Comparison of ENCODE assay signal across 8 cellular contexts in the genomic region with DNA sequence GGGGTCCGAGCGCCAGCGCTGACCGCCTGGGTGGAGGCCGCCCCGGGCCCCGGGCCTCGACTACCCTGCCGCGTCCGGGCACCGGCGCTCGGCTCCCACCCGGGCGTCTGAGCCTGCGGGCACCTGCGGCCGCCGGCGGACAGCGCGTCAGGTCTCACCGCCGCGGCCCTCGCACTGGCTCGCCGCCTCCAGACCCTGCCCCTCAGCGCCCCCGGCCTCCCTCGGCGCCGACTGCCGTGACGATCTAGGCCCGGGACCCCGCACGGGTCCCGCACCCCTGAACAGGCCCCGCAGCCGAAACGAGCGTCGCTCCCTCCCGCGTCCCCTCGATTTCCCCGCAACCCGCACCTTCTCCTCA. TPM values are rescaled to one million over a fixed set of nuclear protein-coding genes. Genes with fewer than 3 reads are reported as not detected.
A peak's percentile ranks its signal among the peaks of the same experiment; 100 is the strongest.
DNase-seq lines count a peak whose midpoint lies in the region; ATAC-seq, FAIRE-seq and TF ChIP-seq lines count a peak whose summit lies in the region.

No MANE protein-coding gene starts in this region.

- H3K36me3 ChIP-seq in GM06990 (ENCODE audit: control insufficient read depth, insufficient read depth, low read length): peaks cover 3% of the 10 kb centered on the region
- H3K36me3 ChIP-seq in GM12878 (ENCODE audit: control insufficient read depth in 2 of 2, insufficient read depth in 2 of 2, low read length in 1 of 2): peaks cover 3% of the 10 kb centered on the region in 2 experiments; a peak in 2 of 4 replicates
- no peaks in the 10 kb centered on the region for H3K36me3 ChIP-seq in thoracic aorta

- H3K9me3 Mint-ChIP-seq in IgD-negative memory B cell: no peaks in the 10 kb centered on the region

- TF ChIP-seq EP300 in GM12878 (IDR thresholded peaks at IDR 0.05; ENCODE audit: borderline replicate concordance in 1 of 2, control insufficient read depth in 1 of 2, low read depth in 2 of 2, low read length in 2 of 2): no peak

- RAD21 ChIA-PET in GM12878 (lab: Charles Lee; ENCODE audit: unreplicated experiment): interaction anchor here (1.0 to 1.4 kb wide), 3 partner anchors 28 to 278 kb away, joined by 3 read pairs; a partner anchor contains a TSS

- TF ChIP-seq CTCF in GM06990 (IDR thresholded peaks at IDR 0.05; ENCODE audit: insufficient read depth, low read length, poor library complexity, severe bottlenecking): no peak
- no peak for TF ChIP-seq CTCF in GM12878 (IDR thresholded peaks at IDR 0.05 in 2 of 3, conservative IDR thresholded peaks at IDR 0.05 in 1 of 3; ENCODE audit: control insufficient read depth in 2 of 3, extremely low read depth in 1 of 3, insufficient read depth in 1 of 3, low read depth in 3 of 3, low read length in 3 of 3)
- no peak for TF ChIP-seq CTCF in thoracic aorta (IDR thresholded peaks at IDR 0.05)

- SMC1A ChIA-PET in GM12878 (lab: Charles Lee; ENCODE audit: uncharacterized antibody, unreplicated experiment): interaction anchor here (1.4 to 2.0 kb wide), 2 partner anchors 11 to 13 kb away, joined by 4 to 6 read pairs; no protein-coding TSS in a partner anchor

- BruUV-seq in GM12878 (replicated peaks; lab: Mats Ljungman, UMichigan): no TSS peak

- H3K27ac ChIP-seq in GM12878 (ENCODE audit: control insufficient read depth, insufficient read depth): peak overlapping the region; percentile 96
- peak overlapping the region; percentile 82 to 92 for H3K27ac ChIP-seq in thoracic aorta

- peak overlapping the region; percentile 88 to 98 (median 95) for H3K27ac Mint-ChIP-seq in IgD-negative memory B cell

- H3K36me3 Mint-ChIP-seq in IgD-negative memory B cell: peaks cover 2% of the 10 kb centered on the region

- peaks cover 63% of the 10 kb centered on the region for H3K79me2 ChIP-seq in GM12878 (ENCODE audit: control insufficient read depth, insufficient read depth, low read length)

- peak overlapping the region; percentile 98 for H3K4me3 ChIP-seq in GM06990 (replicated peaks; ENCODE audit: low read depth, low read length)
- H3K4me3 ChIP-seq in GM12878: peak overlapping the region; percentile 99
- H3K4me3 ChIP-seq in thoracic aorta: peak overlapping the region; percentile 91

- intact Hi-C loops in GM12878 (cut with micrococcal nuclease; ENCODE audit: unreplicated experiment): loop anchor here (1.0 to 5.0 kb wide), 2 partner anchors 28 to 37 kb away; a partner anchor contains a TSS

- under 1% methylated on average over 49 of the region's 50 CpGs for WGBS in GM12878 (ENCODE audit: insufficient coverage, insufficient replicate concordance, low lambda C conversion rate, missing lambda C conversion rate)

- H3K4me1 ChIP-seq in GM12878 (ENCODE audit: control insufficient read depth, insufficient read depth, low read length): peaks cover 5% of the 10 kb centered on the region; the same call in 1 of the 2 replicates
- peaks cover 3 to 10% of the 10 kb centered on the region in 2 donors for H3K4me1 ChIP-seq in thoracic aorta (ENCODE audit: control insufficient read depth in 1 of 2, low read depth in 2 of 2)

- TF ChIP-seq POLR2A in GM12878 (IDR thresholded peaks at IDR 0.05; ENCODE audit: low read depth, low read length): no peak

- ATAC-seq in GM21528 (IDR thresholded peaks at IDR 0.05; ENCODE audit: low FRiP score, unreplicated experiment): peak; percentile 28
- peak; percentile 40 for ATAC-seq in GM12878
- ATAC-seq in left lobe of liver: peak; percentile 38
- ATAC-seq in thoracic aorta (ENCODE audit: insufficient number of reproducible peaks, low FRiP score, low read depth): peak; percentile 22

- peaks cover 1% of the 10 kb centered on the region for H3K27me3 Mint-ChIP-seq in IgD-negative memory B cell

- H3K4me3 Mint-ChIP-seq in IgD-negative memory B cell: peak overlapping the region; percentile 97 to 99 (median 99)

- CTCF ChIA-PET in GM12878 (lab: Yijun Ruan, JAX): interaction anchor here (0.6 to 1.5 kb wide), 5 partner anchors 11 to 56 kb away, joined by 3 to 4 read pairs (median 3); a partner anchor contains a TSS

- no peak for FAIRE-seq in GM12878 (lab: Jason Lieb, UNC)

- H3K27me3 ChIP-seq in GM06990 (replicated peaks; ENCODE audit: control insufficient read depth, insufficient read depth, low read length) (no peaks in the 10 kb centered on the region), GM12878 (replicated peaks in 1 of 2; ENCODE audit: control insufficient read depth in 2 of 2, insufficient read depth in 2 of 2, low read length in 1 of 2) (no peaks in the 10 kb centered on the region), thoracic aorta (replicated peaks; ENCODE audit: insufficient read depth) (no peaks in the 10 kb centered on the region)

- no peak for DNase-seq in GM06990 (ENCODE audit: extremely low read depth, insufficient read length)
- no peak for DNase-seq in GM12878 (ENCODE audit: low read depth, low spot score)
- DNase-seq in left lobe of liver (ENCODE audit: low spot score): no peak
- DNase-seq in thoracic aorta (ENCODE audit: low spot score): no peak
- DNase-seq in effector CD8-positive, alpha-beta T cell (lab: John Stamatoyannopoulos, UW): no peak
- no peak for DNase-seq in SIG-M5 treated with dmso at 0.1 percent for 504 hours (lab: John Stamatoyannopoulos, UW; ENCODE audit: unreplicated experiment)

- peak overlapping the region; percentile 99 for H2AFZ ChIP-seq in GM12878 (ENCODE audit: control insufficient read depth, low read depth, low read length)

- H4K20me1 ChIP-seq in GM12878 (ENCODE audit: control insufficient read depth, insufficient read depth): no peaks in the 10 kb centered on the region

- POLR2A ChIA-PET in GM12878 (lab: Charles Lee): interaction anchor here (0.6 to 1.7 kb wide), 7 partner anchors 8 to 1102 kb away, joined by 3 to 9 read pairs (median 3); a partner anchor contains a TSS

- peak overlapping the region; percentile 55; the same call in 1 of the 2 replicates for H3K4me2 ChIP-seq in GM12878 (ENCODE audit: control insufficient read depth, insufficient read depth)

- no peak for TF ChIP-seq RAD21 in GM12878 (IDR thresholded peaks at IDR 0.05; ENCODE audit: insufficient read depth, low read depth, low read length)

- H3K9ac ChIP-seq in GM12878 (ENCODE audit: control insufficient read depth, insufficient read depth, low read length): peak overlapping the region; percentile 99

- peaks cover 21 to 30% (median 27%) of the 10 kb centered on the region in 3 donors for H3K4me1 Mint-ChIP-seq in IgD-negative memory B cell

- H3K9me3 ChIP-seq in GM12878 (replicated peaks; ENCODE audit: control insufficient read depth, insufficient read depth, low read length): no peaks in the 10 kb centered on the region
- no peaks in the 10 kb centered on the region for H3K9me3 ChIP-seq in thoracic aorta

- in situ Hi-C loops in GM12878 (cut with MboI): loop anchor here (25.0 kb wide), 1 partner anchor 1993 kb away; no protein-coding TSS in a partner anchor

RNA-seq across cellular contexts. Expression of a gene that starts 0.3 kb away (rescaled TPM):
- polyA plus RNA-seq in IgD-negative memory B cell (3.3 TPM), GM12878 (2011; rRNA removed) (241 and 262 TPM in 2 replicates), GM12878 (2014; fragmentation: Illumina TruSeq; extraction: Trizol) (161 and 192 TPM in 2 replicates), GM12878 (2014; fragmentation: Nextera tagmentation; extraction: Ambion mirVana) (100 to 1,000 TPM; 100 to 130 TPM), GM12878 (2014; rRNA removed) (118 and 133 TPM in 2 replicates), GM12878 (2016; fragmentation: Nextera tagmentation; extraction: Ambion mirVana) (100 to 1,000 TPM; 109 to 110 TPM)
- 219 and 229 TPM in 2 replicates for total RNA-seq in GM12878 (2013; cell fraction: nucleolus; rRNA removed)
- total RNA-seq in GM12878 (2014; rRNA removed) (139 and 158 TPM in 2 replicates), GM12878 (2014; rRNA removed; fragmentation: Illumina TruSeq; extraction: Trizol) (150 and 156 TPM in 2 replicates), GM12878 (2021) (108 and 113 TPM in 2 replicates), left lobe of liver (1.2 TPM), thoracic aorta (10 to 100 TPM in 1 of 2 donors, 1 to 10 TPM in 1; 5.1 to 20.5 TPM)
- 74.2 TPM for polyA plus RNA-seq in GM12878 (2011; ENCODE audit: low read depth)
- polyA plus RNA-seq in GM12878 (2011; cell fraction: cytosol; rRNA removed): 209 and 229 TPM in 2 replicates
- polyA plus RNA-seq in GM12878 (2011; cell fraction: nucleus; rRNA removed): 514 and 607 TPM in 2 replicates
- 59.3 and 84.1 TPM in 2 replicates for polyA plus RNA-seq in GM12878 (2012)
- 232 and 236 TPM in 2 replicates for polyA minus RNA-seq in GM12878 (2011; rRNA and poly(A)+ RNA removed)
- 75.6 and 81.0 TPM in 2 replicates for polyA minus RNA-seq in GM12878 (2011; cell fraction: cytosol; rRNA and poly(A)+ RNA removed)
- polyA minus RNA-seq in GM12878 (2011; cell fraction: nucleus; rRNA and poly(A)+ RNA removed): 105 and 119 TPM in 2 replicates

RNA-seq across cellular contexts. Expression of a gene that starts 28.4 kb away (rescaled TPM):
- polyA plus RNA-seq in IgD-negative memory B cell (10.7 TPM), GM12878 (2011; rRNA removed) (19.9 and 21.5 TPM in 2 replicates), GM12878 (2014; fragmentation: Illumina TruSeq; extraction: Trizol) (11.5 and 12.7 TPM in 2 replicates), GM12878 (2014; fragmentation: Nextera tagmentation; extraction: Ambion mirVana) (10 to 100 TPM; 11.8 to 18.6 TPM), GM12878 (2014; rRNA removed) (12.1 and 14.7 TPM in 2 replicates), GM12878 (2016; fragmentation: Nextera tagmentation; extraction: Ambion mirVana) (10 to 100 TPM; 15.7 to 18.3 TPM)
- total RNA-seq in GM12878 (2013; cell fraction: nucleolus; rRNA removed): 28.7 and 36.3 TPM in 2 replicates
- total RNA-seq in GM12878 (2014; rRNA removed) (10.1 and 11.4 TPM in 2 replicates), GM12878 (2014; rRNA removed; fragmentation: Illumina TruSeq; extraction: Trizol) (12.4 and 13.6 TPM in 2 replicates), GM12878 (2021) (19.8 and 20.0 TPM in 2 replicates), left lobe of liver (4.5 TPM), thoracic aorta (10 to 100 TPM in 1 of 2 donors, 1 to 10 TPM in 1; 7.3 to 12.2 TPM)
- polyA plus RNA-seq in GM12878 (2011; ENCODE audit: low read depth): 11.4 TPM
- polyA plus RNA-seq in GM12878 (2011; cell fraction: cytosol; rRNA removed): 13.6 and 15.6 TPM in 2 replicates
- 38.0 and 43.6 TPM in 2 replicates for polyA plus RNA-seq in GM12878 (2011; cell fraction: nucleus; rRNA removed)
- 21.1 and 33.7 TPM in 2 replicates for polyA plus RNA-seq in GM12878 (2012)
- polyA minus RNA-seq in GM12878 (2011; rRNA and poly(A)+ RNA removed): 15.6 and 19.5 TPM in 2 replicates
- polyA minus RNA-seq in GM12878 (2011; cell fraction: cytosol; rRNA and poly(A)+ RNA removed): 8.2 and 16.7 TPM in 2 replicates
- 13.3 and 24.9 TPM in 2 replicates for polyA minus RNA-seq in GM12878 (2011; cell fraction: nucleus; rRNA and poly(A)+ RNA removed)

RNA-seq across cellular contexts. Expression of a gene that starts 39.4 kb away (rescaled TPM):
- polyA plus RNA-seq in IgD-negative memory B cell: 6.0 TPM
- total RNA-seq in GM12878 (2013; cell fraction: nucleolus; rRNA removed): 79.1 and 84.8 TPM in 2 replicates
- 19.5 and 19.7 TPM in 2 replicates for total RNA-seq in GM12878 (2014; rRNA removed)
- total RNA-seq in GM12878 (2014; rRNA removed; fragmentation: Illumina TruSeq; extraction: Trizol): 10.0 and 10.6 TPM in 2 replicates
- 23.5 and 25.6 TPM in 2 replicates for total RNA-seq in GM12878 (2021)
- polyA plus RNA-seq in GM12878 (2011; ENCODE audit: low read depth): 8.6 TPM
- polyA plus RNA-seq in GM12878 (2011; rRNA removed): 19.1 and 22.1 TPM in 2 replicates
- polyA plus RNA-seq in GM12878 (2011; cell fraction: cytosol; rRNA removed): 13.5 and 18.1 TPM in 2 replicates
- polyA plus RNA-seq in GM12878 (2011; cell fraction: nucleus; rRNA removed): 121 and 130 TPM in 2 replicates
- polyA plus RNA-seq in GM12878 (2012): 15.9 and 16.7 TPM in 2 replicates
- 10.7 and 11.5 TPM in 2 replicates for polyA plus RNA-seq in GM12878 (2014; fragmentation: Illumina TruSeq; extraction: Trizol)
- polyA plus RNA-seq in GM12878 (2014; fragmentation: Nextera tagmentation; extraction: Ambion mirVana): 1 to 10 TPM; 5.2 to 8.0 TPM
- 27.3 and 27.4 TPM in 2 replicates for polyA plus RNA-seq in GM12878 (2014; rRNA removed)
- 10 to 100 TPM; 29.5 to 30.4 TPM for polyA plus RNA-seq in GM12878 (2016; fragmentation: Nextera tagmentation; extraction: Ambion mirVana)
- 11.0 and 13.1 TPM in 2 replicates for polyA minus RNA-seq in GM12878 (2011; rRNA and poly(A)+ RNA removed)
- polyA minus RNA-seq in GM12878 (2011; cell fraction: cytosol; rRNA and poly(A)+ RNA removed): 4.5 and 7.6 TPM in 2 replicates
- polyA minus RNA-seq in GM12878 (2011; cell fraction: nucleus; rRNA and poly(A)+ RNA removed): 18.5 and 31.2 TPM in 2 replicates
- 7.7 TPM for total RNA-seq in left lobe of liver
- total RNA-seq in thoracic aorta: 10 to 100 TPM in 1 of 2 donors, 1 to 10 TPM in 1; 8.6 to 23.7 TPM

RNA-seq across cellular contexts. Expression of a gene that starts 59.0 kb away (rescaled TPM):
- polyA plus RNA-seq in IgD-negative memory B cell: 65.3 TPM
- total RNA-seq in GM12878 (2013; cell fraction: nucleolus; rRNA removed): 81.1 and 96.0 TPM in 2 replicates
- total RNA-seq in GM12878 (2014; rRNA removed): 31.6 and 40.4 TPM in 2 replicates
- 21.3 TPM in 2 replicates for total RNA-seq in GM12878 (2014; rRNA removed; fragmentation: Illumina TruSeq; extraction: Trizol)
- 56.3 and 58.9 TPM in 2 replicates for total RNA-seq in GM12878 (2021)
- polyA plus RNA-seq in GM12878 (2011; ENCODE audit: low read depth): 23.7 TPM
- polyA plus RNA-seq in GM12878 (2011; rRNA removed): 24.2 and 40.5 TPM in 2 replicates
- 45.4 and 64.5 TPM in 2 replicates for polyA plus RNA-seq in GM12878 (2011; cell fraction: cytosol; rRNA removed)
- 188 and 193 TPM in 2 replicates for polyA plus RNA-seq in GM12878 (2011; cell fraction: nucleus; rRNA removed)
- 43.0 and 46.7 TPM in 2 replicates for polyA plus RNA-seq in GM12878 (2012)
- 12.6 and 22.1 TPM in 2 replicates for polyA plus RNA-seq in GM12878 (2014; fragmentation: Illumina TruSeq; extraction: Trizol)
- 10 to 100 TPM; 10.3 to 19.8 TPM for polyA plus RNA-seq in GM12878 (2014; fragmentation: Nextera tagmentation; extraction: Ambion mirVana)
- polyA plus RNA-seq in GM12878 (2014; rRNA removed): 44.5 and 48.8 TPM in 2 replicates
- 10 to 100 TPM; 56.6 to 57.8 TPM for polyA plus RNA-seq in GM12878 (2016; fragmentation: Nextera tagmentation; extraction: Ambion mirVana)
- polyA minus RNA-seq in GM12878 (2011; rRNA and poly(A)+ RNA removed): 53.8 and 78.0 TPM in 2 replicates
- 17.4 and 27.0 TPM in 2 replicates for polyA minus RNA-seq in GM12878 (2011; cell fraction: cytosol; rRNA and poly(A)+ RNA removed)
- 46.8 and 70.7 TPM in 2 replicates for polyA minus RNA-seq in GM12878 (2011; cell fraction: nucleus; rRNA and poly(A)+ RNA removed)
- total RNA-seq in left lobe of liver: 32.7 TPM
- 10 to 100 TPM; 54.0 to 65.5 TPM for total RNA-seq in thoracic aorta

Comparison
In these comparisons a context has a peak if more than half of its experiments do, and no peak if none do; other contexts are left out.
1. RNA of a gene that starts 0.3 kb away (total RNA-seq): 108 to 229 TPM in GM12878; 5.1 to 20.5 TPM in thoracic aorta and 1.2 TPM in left lobe of liver (single experiment); every median in the first group is over 4 times any median in the second.
2. Peak in every context shown above with its lines, with median percentiles within 50 percentile points of each other: H3K4me3 ChIP-seq and ATAC-seq.